2 cellular contexts compared by ENCODE assay signal in genomic region chr11:96332236-96332761, GRCh38.
TF ChIP-seq lines count a peak whose summit lies in the region.

No MANE protein-coding gene starts in this region.

TF ChIP-seq in GM12878, 131 proteins besides CTCF, POLR2A, EP300 and RAD21:
- TF ChIP-seq SIN3A (IDR thresholded peaks at IDR 0.05; ENCODE audit: low read depth, low read length) = no peak
- TF ChIP-seq, protein P1, sequence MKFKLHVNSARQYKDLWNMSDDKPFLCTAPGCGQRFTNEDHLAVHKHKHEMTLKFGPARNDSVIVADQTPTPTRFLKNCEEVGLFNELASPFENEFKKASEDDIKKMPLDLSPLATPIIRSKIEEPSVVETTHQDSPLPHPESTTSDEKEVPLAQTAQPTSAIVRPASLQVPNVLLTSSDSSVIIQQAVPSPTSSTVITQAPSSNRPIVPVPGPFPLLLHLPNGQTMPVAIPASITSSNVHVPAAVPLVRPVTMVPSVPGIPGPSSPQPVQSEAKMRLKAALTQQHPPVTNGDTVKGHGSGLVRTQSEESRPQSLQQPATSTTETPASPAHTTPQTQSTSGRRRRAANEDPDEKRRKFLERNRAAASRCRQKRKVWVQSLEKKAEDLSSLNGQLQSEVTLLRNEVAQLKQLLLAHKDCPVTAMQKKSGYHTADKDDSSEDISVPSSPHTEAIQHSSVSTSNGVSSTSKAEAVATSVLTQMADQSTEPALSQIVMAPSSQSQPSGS (IDR thresholded peaks at IDR 0.05; ENCODE audit: low read length) = no peak
- TF ChIP-seq, protein P2, sequence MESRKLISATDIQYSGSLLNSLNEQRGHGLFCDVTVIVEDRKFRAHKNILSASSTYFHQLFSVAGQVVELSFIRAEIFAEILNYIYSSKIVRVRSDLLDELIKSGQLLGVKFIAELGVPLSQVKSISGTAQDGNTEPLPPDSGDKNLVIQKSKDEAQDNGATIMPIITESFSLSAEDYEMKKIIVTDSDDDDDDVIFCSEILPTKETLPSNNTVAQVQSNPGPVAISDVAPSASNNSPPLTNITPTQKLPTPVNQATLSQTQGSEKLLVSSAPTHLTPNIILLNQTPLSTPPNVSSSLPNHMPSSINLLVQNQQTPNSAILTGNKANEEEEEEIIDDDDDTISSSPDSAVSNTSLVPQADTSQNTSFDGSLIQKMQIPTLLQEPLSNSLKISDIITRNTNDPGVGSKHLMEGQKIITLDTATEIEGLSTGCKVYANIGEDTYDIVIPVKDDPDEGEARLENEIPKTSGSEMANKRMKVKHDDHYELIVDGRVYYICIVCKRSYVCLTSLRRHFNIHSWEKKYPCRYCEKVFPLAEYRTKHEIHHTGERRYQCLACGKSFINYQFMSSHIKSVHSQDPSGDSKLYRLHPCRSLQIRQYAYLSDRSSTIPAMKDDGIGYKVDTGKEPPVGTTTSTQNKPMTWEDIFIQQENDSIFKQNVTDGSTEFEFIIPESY (IDR thresholded peaks at IDR 0.05) = no peak
- no peak for TF ChIP-seq POLR2AphosphoS2 (IDR thresholded peaks at IDR 0.05; ENCODE audit: low read depth, low read length)
- TF ChIP-seq ZBTB4 (CRISPR knock-in tag; IDR thresholded peaks at IDR 0.05) = no peak
- no peak for TF ChIP-seq CREM (IDR thresholded peaks at IDR 0.05; ENCODE audit: low read depth)
- TF ChIP-seq BHLHE40 (IDR thresholded peaks at IDR 0.05; ENCODE audit: borderline replicate concordance in 1 of 2, low read depth in 2 of 2, low read length in 1 of 2) = no peak

TF ChIP-seq in HepG2, 621 proteins besides CTCF, POLR2A, EP300 and RAD21 (continues in another document):
- TF ChIP-seq ZNF12 (CRISPR knock-in tag; IDR thresholded peaks at IDR 0.05) = peak; percentile 71
- TF ChIP-seq HNF4A (CRISPR knock-in tag; IDR thresholded peaks at IDR 0.05) = peak; percentile 94
- peak; percentile 44 for TF ChIP-seq TEAD3 (CRISPR knock-in tag; optimal IDR thresholded peaks at IDR 0.05; ENCODE audit: borderline replicate concordance)
- TF ChIP-seq ZNF629 (CRISPR knock-in tag; conservative IDR thresholded peaks at IDR 0.05) = 0 out of 2 replicates have a peak, but pooled peaks have one; percentile 54
- TF ChIP-seq NFE2L2 (IDR thresholded peaks at IDR 0.05; ENCODE audit: low read length) = no peak
- TF ChIP-seq NFIC (IDR thresholded peaks at IDR 0.05; ENCODE audit: low read length) = peak; percentile 29; the same call in 1 of the 2 replicates
- TF ChIP-seq SMYD3 (CRISPR knock-in tag; IDR thresholded peaks at IDR 0.05) = peak; percentile 78; the same call in 1 of the 2 replicates
- no peak for TF ChIP-seq ZNF720 (CRISPR knock-in tag; IDR thresholded peaks at IDR 0.05)
- TF ChIP-seq ZNF850 (CRISPR knock-in tag; conservative IDR thresholded peaks at IDR 0.05) = no peak
- TF ChIP-seq, protein P3, sequence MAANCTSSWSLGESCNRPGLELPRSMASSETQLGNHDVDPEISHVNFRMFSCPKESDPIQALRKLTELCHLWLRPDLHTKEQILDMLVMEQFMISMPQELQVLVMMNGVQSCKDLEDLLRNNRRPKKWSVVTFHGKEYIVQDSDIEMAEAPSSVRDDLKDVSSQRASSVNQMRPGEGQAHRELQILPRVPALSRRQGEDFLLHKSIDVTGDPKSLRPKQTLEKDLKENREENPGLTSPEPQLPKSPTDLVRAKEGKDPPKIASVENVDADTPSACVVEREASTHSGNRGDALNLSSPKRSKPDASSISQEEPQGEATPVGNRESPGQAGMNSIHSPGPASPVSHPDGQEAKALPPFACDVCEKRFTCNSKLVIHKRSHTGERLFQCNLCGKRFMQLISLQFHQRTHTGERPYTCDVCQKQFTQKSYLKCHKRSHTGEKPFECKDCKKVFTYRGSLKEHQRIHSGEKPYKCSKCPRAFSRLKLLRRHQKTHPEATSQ (CRISPR knock-in tag; IDR thresholded peaks at IDR 0.05; ENCODE audit: borderline replicate concordance) = peak; percentile 59; the same call in 1 of the 2 replicates
- peak; percentile 71; the same call in 1 of the 2 replicates for TF ChIP-seq AHDC1 (CRISPR knock-in tag; IDR thresholded peaks at IDR 0.05; ENCODE audit: borderline replicate concordance)
- TF ChIP-seq FOXK2 (IDR thresholded peaks at IDR 0.05) = peak; percentile 78
- peak; percentile 82 for TF ChIP-seq CEBPB (IDR thresholded peaks at IDR 0.05; ENCODE audit: borderline replicate concordance, low read depth, low read length)
- TF ChIP-seq FOXP1 (IDR thresholded peaks at IDR 0.05) = peak; percentile 97
- peak; percentile 99 for TF ChIP-seq FOXP1 (CRISPR knock-in tag; IDR thresholded peaks at IDR 0.05)
- peak; percentile 93 for TF ChIP-seq ARID5B (CRISPR knock-in tag; IDR thresholded peaks at IDR 0.05)
- 0 out of 2 replicates have a peak, but pooled peaks have one; percentile 28 for TF ChIP-seq TOPORS (CRISPR knock-in tag; IDR thresholded peaks at IDR 0.05)
- 0 out of 2 replicates have a peak, but pooled peaks have one; percentile 65 for TF ChIP-seq TARDBP (CRISPR knock-in tag; IDR thresholded peaks at IDR 0.05)
- peak; percentile 89 for TF ChIP-seq PAXIP1 (CRISPR knock-in tag; conservative IDR thresholded peaks at IDR 0.05)
- TF ChIP-seq ZNF512B (CRISPR knock-in tag; IDR thresholded peaks at IDR 0.05; ENCODE audit: borderline replicate concordance) = no peak
- TF ChIP-seq RCOR2 (CRISPR knock-in tag; IDR thresholded peaks at IDR 0.05) = 0 out of 2 replicates have a peak, but pooled peaks have one; percentile 47
- peak; percentile 91 for TF ChIP-seq FOXA3 (CRISPR knock-in tag; IDR thresholded peaks at IDR 0.05)
- peak; percentile 81 for TF ChIP-seq GATAD2A (CRISPR knock-in tag; IDR thresholded peaks at IDR 0.05)
- 0 out of 2 replicates have a peak, but pooled peaks have one; percentile 20 for TF ChIP-seq ESRRA (CRISPR knock-in tag; IDR thresholded peaks at IDR 0.05; ENCODE audit: low read depth)
- peak; percentile 46; the same call in 1 of the 2 replicates for TF ChIP-seq CHD4 (IDR thresholded peaks at IDR 0.05; ENCODE audit: borderline replicate concordance, low read length)
- TF ChIP-seq ZBTB8A (CRISPR knock-in tag; IDR thresholded peaks at IDR 0.05; ENCODE audit: borderline replicate concordance, low read depth) = no peak
- 0 out of 2 replicates have a peak, but pooled peaks have one; percentile 66 for TF ChIP-seq KLF6 (CRISPR knock-in tag; IDR thresholded peaks at IDR 0.05)
- TF ChIP-seq DMAP1 (CRISPR knock-in tag; IDR thresholded peaks at IDR 0.05) = peak; percentile 53; the same call in 1 of the 2 replicates
